In the genomic region with DNA sequence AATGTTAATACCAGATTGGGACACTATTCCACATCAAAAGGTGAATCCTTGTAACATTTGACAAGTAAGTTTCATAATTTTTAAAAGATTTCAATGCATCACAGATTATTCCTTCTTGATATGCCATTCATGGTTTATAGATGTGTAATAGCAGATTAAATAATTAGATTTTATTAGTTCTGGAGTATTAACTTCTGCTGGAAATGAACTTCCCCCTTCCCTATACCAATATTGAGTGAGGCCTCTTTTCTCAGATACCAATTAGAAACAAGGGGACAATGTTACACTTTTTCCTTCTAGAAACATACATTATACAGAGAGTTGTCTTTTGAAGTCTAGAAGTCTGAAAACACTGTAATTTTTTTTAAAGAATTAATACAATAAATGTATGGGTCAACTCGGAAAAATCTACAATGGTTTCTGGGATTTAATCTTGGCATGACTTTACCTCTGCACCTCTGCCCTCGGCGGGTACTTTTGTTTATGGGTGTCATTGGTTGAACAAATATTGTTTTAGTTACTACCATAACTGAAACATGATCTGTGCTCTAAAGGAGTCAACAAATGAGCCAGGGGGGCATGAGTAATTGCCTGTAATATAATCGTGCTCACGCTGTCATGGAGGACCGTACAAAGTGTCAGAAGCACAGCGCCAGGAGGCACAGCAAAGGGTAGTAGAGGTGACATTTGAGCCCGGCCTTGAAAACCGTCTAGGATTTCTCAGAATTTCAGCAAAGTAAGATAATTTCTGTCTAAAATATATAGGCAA, we compare ENCODE assay signal across 13 cellular contexts.
DNase-seq lines count a peak whose midpoint lies in the region; ATAC-seq lines count a peak whose summit lies in the region.
"Had no signal": no experiment of that assay in that cellular context is flagged by ENCODE, and none has a peak within 500 bp of the region (broad histone marks: within the 10 kb centered on the region; RNA-seq: fewer than 3 reads in every experiment).

No MANE protein-coding gene starts in this region.

- DNase-seq in DMS79 (lab: John Stamatoyannopoulos, UW): peak; percentile 50
- DNase-seq in NCI-H1105 treated with DMSO at 0.1 percent for 48 hours (lab: John Stamatoyannopoulos, UW): peak; percentile 89
- DNase-seq in NCI-H748 treated with DMSO at 0.1 percent for 48 hours (lab: John Stamatoyannopoulos, UW): peak; percentile 86
- peak; percentile 37 for DNase-seq in kidney tubule cell (ENCODE audit: low spot score)
- DNase-seq in AG08396 (ENCODE audit: low spot score): no peak
- no peak for DNase-seq in anterior cingulate cortex (lab: John Stamatoyannopoulos, UW)
- DNase-seq in HuH-7.5 (ENCODE audit: low spot score): no peak
- DNase-seq: amniotic stem cell, Caco-2, T-cell had no signal

- no peak for ATAC-seq in GM18517 (IDR thresholded peaks at IDR 0.05; ENCODE audit: unreplicated experiment)
- ATAC-seq: GM12878, sciatic nerve, T-cell had no signal

Comparison
In these comparisons a context has a peak if more than half of its experiments do, and no peak if none do; other contexts are left out.
1. DNase-seq: peak in DMS79 (single experiment), NCI-H1105 treated with DMSO at 0.1 percent for 48 hours (single experiment), NCI-H748 treated with DMSO at 0.1 percent for 48 hours (single experiment) and kidney tubule cell (single experiment); none in AG08396 (single experiment), anterior cingulate cortex (0 of 58) and HuH-7.5 (single experiment).